Comparison of ENCODE assay signal across 10 cellular contexts in the genomic region with DNA sequence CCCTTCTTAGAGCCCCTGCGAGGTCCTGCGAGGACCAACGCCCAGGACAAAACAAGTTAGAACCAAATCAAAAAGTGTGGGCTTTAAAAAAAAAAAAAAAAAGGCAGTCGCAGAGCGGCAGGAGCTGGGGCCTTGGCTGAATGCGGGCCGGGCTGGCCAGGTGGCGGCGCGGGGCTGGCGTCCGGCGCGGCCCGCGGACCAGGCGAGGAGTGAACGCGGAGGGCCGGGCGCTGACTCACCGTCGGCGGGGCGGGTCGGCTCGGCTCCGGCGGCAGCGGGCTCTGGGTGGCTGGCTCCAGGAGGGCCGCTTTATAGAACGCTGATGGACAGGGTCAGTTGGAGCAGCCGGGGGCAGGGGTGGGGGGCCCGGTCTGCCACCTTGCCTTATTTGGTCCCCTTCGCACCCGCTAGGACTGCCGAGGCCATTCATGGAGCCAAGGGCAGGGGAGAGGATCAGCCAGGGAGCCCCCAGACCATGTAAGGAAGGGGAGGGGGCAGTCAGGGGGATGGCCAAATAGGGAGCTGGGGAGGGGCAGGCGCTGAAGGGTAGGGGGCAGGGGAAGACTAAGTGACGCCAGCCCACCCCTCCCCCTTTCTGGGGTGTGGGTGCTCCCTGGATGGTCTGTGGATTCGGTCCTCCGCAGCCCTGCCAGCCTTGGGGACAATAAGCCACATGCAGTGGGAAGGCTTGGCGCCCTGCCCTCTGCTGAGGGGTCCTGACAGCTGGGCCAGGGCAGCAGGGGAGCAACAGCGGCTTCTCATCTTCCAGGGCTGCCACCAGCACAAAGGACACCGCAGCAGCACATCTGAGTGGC. TPM values are rescaled to one million over a fixed set of nuclear protein-coding genes. Genes with fewer than 3 reads are reported as not detected.
A peak's percentile ranks its signal among the peaks of the same experiment; 100 is the strongest.
DNase-seq lines count a peak whose midpoint lies in the region; ATAC-seq, FAIRE-seq and TF ChIP-seq lines count a peak whose summit lies in the region.
"Had no signal": no experiment of that assay in that cellular context is flagged by ENCODE, and none has a peak within 500 bp of the region (broad histone marks: within the 10 kb centered on the region; RNA-seq: fewer than 3 reads in every experiment).

A gene (minus strand): TSS at position 283 of the 815 bp plus-strand sequence. CDS start 741 bp downstream, outside the sequence.

- H3K27me3 Mint-ChIP-seq in activated CD8-positive, alpha-beta T cell treated with anti-CD3 and anti-CD28 coated beads, Interleukin-2, amount 10 ng/mL, durations not matched to agents 7 days and 5 days (ENCODE audit: low read depth), result peaks cover 42% of the 10 kb centered on the region
- H3K27me3 Mint-ChIP-seq in activated T-cell treated with anti-CD3 and anti-CD28 coated beads, Interleukin-2, amount 50 U/mL, for 24 hours, result peaks cover 81% of the 10 kb centered on the region

- H3K4me3 ChIP-seq in endothelial cell of umbilical vein (replicated peaks in 1 of 3; ENCODE audit: insufficient read depth in 1 of 3, low read depth in 1 of 3, low read length in 3 of 3), result no peak within 1 kb of the TSS
- peak within 1 kb of the TSS; percentile 76 for H3K4me3 ChIP-seq in mesodermal cell (ENCODE audit: extremely low read depth, insufficient read depth, low read length, poor library complexity, severe bottlenecking)

- no peaks in the 10 kb centered on the region for H4K20me1 ChIP-seq in endothelial cell of umbilical vein (replicated peaks; ENCODE audit: control insufficient read depth, extremely low read depth, insufficient read depth, low read length)

- CTCF ChIA-PET in endothelial cell of umbilical vein (lab: Charles Lee), result no interaction called here
- CTCF ChIA-PET in activated CD8-positive, alpha-beta T cell treated with anti-CD3 and anti-CD28 coated beads, Interleukin-2, amount 10 ng/mL, durations not matched to agents 7 days and 5 days (lab: Charles Lee), result interaction anchor here (1.1 kb wide), 1 partner anchor 22 kb away, joined by 3 read pairs; no protein-coding TSS in a partner anchor

- peak; percentile 66 for FAIRE-seq in endothelial cell of umbilical vein (lab: Jason Lieb, UNC)

- no TSS peak for BruUV-seq in endothelial cell of umbilical vein (replicated peaks; lab: Mats Ljungman, UMichigan)

- peak within 1 kb of the TSS; percentile 36 for H3K4me2 ChIP-seq in endothelial cell of umbilical vein (ENCODE audit: insufficient read depth, low read length)

- no peaks in the 10 kb centered on the region for H3K9me1 ChIP-seq in endothelial cell of umbilical vein (replicated peaks; ENCODE audit: control insufficient read depth, extremely low read depth, insufficient read depth, low read length)

- no peak for ATAC-seq in activated CD8-positive, alpha-beta T cell treated with anti-CD3 and anti-CD28 coated beads, Interleukin-2, amount 10 ng/mL, durations not matched to agents 7 days and 5 days

- TF ChIP-seq POLR2A in endothelial cell of umbilical vein (IDR thresholded peaks at IDR 0.05; ENCODE audit: low read depth, low read length), result no peak

- POLR2A ChIA-PET in endothelial cell of umbilical vein (lab: Charles Lee), result no interaction called here
- POLR2A ChIA-PET in activated CD8-positive, alpha-beta T cell treated with anti-CD3 and anti-CD28 coated beads, Interleukin-2, amount 10 ng/mL, durations not matched to agents 7 days and 5 days (lab: Charles Lee), result no interaction called here

- no peaks in the 10 kb centered on the region for H3K9me3 Mint-ChIP-seq in activated CD8-positive, alpha-beta T cell treated with anti-CD3 and anti-CD28 coated beads, Interleukin-2, amount 10 ng/mL, durations not matched to agents 7 days and 5 days (ENCODE audit: insufficient read depth)
- H3K9me3 Mint-ChIP-seq in activated T-cell treated with anti-CD3 and anti-CD28 coated beads, Interleukin-2, amount 50 U/mL, for 24 hours, result no peaks in the 10 kb centered on the region

- peak within 1 kb of the TSS; percentile 21 for H2AFZ ChIP-seq in endothelial cell of umbilical vein (ENCODE audit: low read depth, low read length)

- H3K4me3 Mint-ChIP-seq in activated CD8-positive, alpha-beta T cell treated with anti-CD3 and anti-CD28 coated beads, Interleukin-2, amount 10 ng/mL, durations not matched to agents 7 days and 5 days, result no peak within 1 kb of the TSS
- no peak within 1 kb of the TSS for H3K4me3 Mint-ChIP-seq in activated T-cell treated with anti-CD3 and anti-CD28 coated beads, Interleukin-2, amount 50 U/mL, for 24 hours
- H3K4me3 Mint-ChIP-seq: CD8-positive, alpha-beta memory T cell had no signal

- H3K4me1 ChIP-seq in endothelial cell of umbilical vein (ENCODE audit: control insufficient read depth, extremely low read depth, insufficient read depth, low read length) (peaks cover 3% of the 10 kb centered on the region), mesodermal cell (ENCODE audit: control insufficient read depth, insufficient read depth, low read length, poor library complexity, severe bottlenecking) (peaks cover 45% of the 10 kb centered on the region)

- H3K27me3 ChIP-seq in endothelial cell of umbilical vein (ENCODE audit: control insufficient read depth in 2 of 2, insufficient read depth in 2 of 2, low read length in 2 of 2), result peaks cover 30 to 36% of the 10 kb centered on the region in 2 experiments

- no peak within 1 kb of the TSS for H3K27ac Mint-ChIP-seq in activated CD8-positive, alpha-beta T cell treated with anti-CD3 and anti-CD28 coated beads, Interleukin-2, amount 10 ng/mL, durations not matched to agents 7 days and 5 days
- no peak within 1 kb of the TSS for H3K27ac Mint-ChIP-seq in activated T-cell treated with anti-CD3 and anti-CD28 coated beads, Interleukin-2, amount 50 U/mL, for 24 hours
- H3K27ac Mint-ChIP-seq: CD8-positive, alpha-beta memory T cell had no signal

- H3K9me3 ChIP-seq in endothelial cell of umbilical vein (replicated peaks; ENCODE audit: control insufficient read depth, insufficient read depth, low read length), result no peaks in the 10 kb centered on the region
- H3K9me3 ChIP-seq in mesodermal cell (ENCODE audit: control insufficient read depth, low read length), result no peaks in the 10 kb centered on the region

- peak; percentile 57 for DNase-seq in 8988T
- DNase-seq in M059J (ENCODE audit: low read depth), result peak; percentile 62
- DNase-seq in endothelial cell of umbilical vein (ENCODE audit: low read depth, low spot score), result peak; percentile 41
- no peak for DNase-seq in H4 (ENCODE audit: low spot score)
- no peak for DNase-seq in activated CD8-positive, alpha-beta T cell treated with anti-CD3 and anti-CD28 coated beads, Interleukin-2, amount 10 ng/mL, durations not matched to agents 7 days and 5 days
- DNase-seq in activated T-cell treated with anti-CD3 and anti-CD28 coated beads, Interleukin-2, amount 50 U/mL, for 24 hours, result no peak
- DNase-seq in activated CD4-positive, CD25-positive, alpha-beta regulatory T cell (lab: John Stamatoyannopoulos, UW), result no peak
- DNase-seq: CD8-positive, alpha-beta memory T cell had no signal

- H3K27ac ChIP-seq in endothelial cell of umbilical vein (ENCODE audit: insufficient read depth, low read depth, low read length) (no peak within 1 kb of the TSS), mesodermal cell (ENCODE audit: low read depth, low read length, severe bottlenecking) (peak within 1 kb of the TSS; percentile 84)

- no peaks in the 10 kb centered on the region for H3K36me3 ChIP-seq in endothelial cell of umbilical vein (ENCODE audit: control insufficient read depth in 2 of 2, extremely low read depth in 1 of 2, insufficient read depth in 2 of 2, low read length in 2 of 2)
- peaks cover 47% of the 10 kb centered on the region for H3K36me3 ChIP-seq in mesodermal cell (ENCODE audit: control insufficient read depth, insufficient read depth, low read length)

- intact Hi-C loops in endothelial cell of umbilical vein (cut with micrococcal nuclease), result no loop called here

- H3K4me1 Mint-ChIP-seq in activated CD8-positive, alpha-beta T cell treated with anti-CD3 and anti-CD28 coated beads, Interleukin-2, amount 10 ng/mL, durations not matched to agents 7 days and 5 days (ENCODE audit: low read depth), result no peaks in the 10 kb centered on the region
- no peaks in the 10 kb centered on the region for H3K4me1 Mint-ChIP-seq in activated T-cell treated with anti-CD3 and anti-CD28 coated beads, Interleukin-2, amount 50 U/mL, for 24 hours (ENCODE audit: low read depth)

- H3K36me3 Mint-ChIP-seq in activated CD8-positive, alpha-beta T cell treated with anti-CD3 and anti-CD28 coated beads, Interleukin-2, amount 10 ng/mL, durations not matched to agents 7 days and 5 days (ENCODE audit: low read depth), result no peaks in the 10 kb centered on the region
- no peaks in the 10 kb centered on the region for H3K36me3 Mint-ChIP-seq in activated T-cell treated with anti-CD3 and anti-CD28 coated beads, Interleukin-2, amount 50 U/mL, for 24 hours (ENCODE audit: low read depth)
- H3K36me3 Mint-ChIP-seq: CD8-positive, alpha-beta memory T cell had no signal

- H3K9ac ChIP-seq in endothelial cell of umbilical vein (replicated peaks; ENCODE audit: extremely low read depth, insufficient read depth, low read length), result no peak within 1 kb of the TSS

- dilution Hi-C loops in endothelial cell of umbilical vein (cut with MboI; ENCODE audit: extremely low pct_ligation_motif_present, low sequenced_read_pairs), result no loop called here

- TF ChIP-seq CTCF in endothelial cell of umbilical vein (IDR thresholded peaks at IDR 0.05; ENCODE audit: extremely low read depth in 1 of 2, insufficient read depth in 1 of 2, low read depth in 1 of 2, low read length in 2 of 2), result no peak

- H3K79me2 ChIP-seq in endothelial cell of umbilical vein (ENCODE audit: control insufficient read depth, insufficient read depth, low read length), result no peaks in the 10 kb centered on the region

- WGBS in mesodermal cell (ENCODE audit: insufficient coverage in 2 of 2), 2 experiments, result 7% methylated on average over 27 to 41 of the region's 44 CpGs

TF ChIP-seq in endothelial cell of umbilical vein, 7 proteins besides CTCF, POLR2A, EP300 and RAD21:
- TF ChIP-seq FOS (IDR thresholded peaks at IDR 0.05; ENCODE audit: borderline replicate concordance, insufficient read depth, low read length) (peak; percentile 45), EZH2 (IDR thresholded peaks at IDR 0.05; ENCODE audit: borderline replicate concordance, low read depth, low read length, severe bottlenecking) (no peak)

RNA-seq across cellular contexts. Expression of the gene that starts here (rescaled TPM):
- 2.9 and 8.8 TPM in 2 replicates for total RNA-seq in M059J (2014; rRNA removed; shearing (Covaris generic))
- total RNA-seq in endothelial cell of umbilical vein, result not detected in 2 replicates
- polyA plus RNA-seq in endothelial cell of umbilical vein, result 0.64 and 1.0 TPM in 2 replicates
- 0.44 and 0.72 TPM in 2 replicates for polyA plus RNA-seq in endothelial cell of umbilical vein (2011; cell fraction: cytosol; rRNA removed)
- 0.54 and 0.55 TPM in 2 replicates for polyA plus RNA-seq in endothelial cell of umbilical vein (2011; cell fraction: nucleus; rRNA removed)
- polyA plus RNA-seq in endothelial cell of umbilical vein (2012), result not detected in 2 replicates
- polyA minus RNA-seq in endothelial cell of umbilical vein, result 1.4 TPM in 1 of 2 replicates, not detected in the other
- polyA minus RNA-seq in endothelial cell of umbilical vein (2011; cell fraction: cytosol; rRNA and poly(A)+ RNA removed), result 3.1 TPM
- not detected in 2 replicates for polyA minus RNA-seq in endothelial cell of umbilical vein (2011; cell fraction: nucleus; rRNA and poly(A)+ RNA removed)
- polyA plus RNA-seq in mesodermal cell (2013, experiment 1 of 2), result 2,277 TPM
- polyA plus RNA-seq in mesodermal cell (2013, experiment 2 of 2), result 2,014 TPM
- total RNA-seq in H4 (2014; rRNA removed; shearing (Covaris generic)), result not detected in 2 replicates
- total RNA-seq in activated CD8-positive, alpha-beta T cell treated with anti-CD3 and anti-CD28 coated beads, Interleukin-2, amount 10 ng/mL, durations not matched to agents 7 days and 5 days, result not detected
- total RNA-seq: CD8-positive, alpha-beta memory T cell had no signal
- polyA plus RNA-seq: CD8-positive, alpha-beta memory T cell; neural cell had no signal

Comparison
In these comparisons a context has a peak if more than half of its experiments do, and no peak if none do; other contexts are left out.
1. DNase-seq: peak in 8988T (single experiment), M059J (single experiment) and endothelial cell of umbilical vein (single experiment); none in H4 (single experiment), activated CD8-positive, alpha-beta T cell treated with anti-CD3 and anti-CD28 coated beads, Interleukin-2, amount 10 ng/mL, durations not matched to agents 7 days and 5 days (single experiment), activated T-cell treated with anti-CD3 and anti-CD28 coated beads, Interleukin-2, amount 50 U/mL, for 24 hours (single experiment) and activated CD4-positive, CD25-positive, alpha-beta regulatory T cell (0 of 4).